Comparison of ENCODE assay signal across 8 cellular contexts in the genomic region with DNA sequence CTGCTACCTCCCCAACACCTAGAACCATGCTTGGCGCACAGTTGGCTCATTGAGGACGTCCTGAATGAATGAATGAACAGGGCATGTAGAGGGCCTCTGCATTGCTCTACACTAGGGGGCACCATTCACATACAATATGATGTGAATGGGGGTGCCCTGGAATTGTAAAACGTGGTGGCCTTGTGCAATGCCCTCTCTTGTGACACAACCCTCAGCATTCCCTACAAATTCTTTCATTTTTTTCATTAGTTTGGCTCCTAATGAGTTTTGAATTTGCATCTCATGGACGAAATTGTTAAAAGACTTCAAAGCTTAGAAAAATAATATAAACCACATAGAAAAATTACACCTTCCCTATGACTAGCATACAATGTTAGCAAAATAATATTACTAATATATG. TPM values are rescaled to one million over a fixed set of nuclear protein-coding genes. Genes with fewer than 3 reads are reported as not detected.
DNase-seq lines count a peak whose midpoint lies in the region; ATAC-seq and TF ChIP-seq lines count a peak whose summit lies in the region.

No MANE protein-coding gene starts in this region.

- DNase-seq in DMS53 treated with DMSO at 0.1 percent for 48 hours (lab: John Stamatoyannopoulos, UW; ENCODE audit: unreplicated experiment) (peak; percentile 8), KBM-7 (peak; percentile 58), WERI-Rb-1 (peak; percentile 62), kidney epithelial cell (ENCODE audit: low read depth) (no peak), OCI-M2 (lab: John Stamatoyannopoulos, UW; ENCODE audit: unreplicated experiment) (no peak)
- no peak for DNase-seq in effector CD8-positive, alpha-beta T cell (lab: John Stamatoyannopoulos, UW)
- DNase-seq in naive thymus-derived CD4-positive, alpha-beta T cell, result no peak

- ATAC-seq in GM19463 (IDR thresholded peaks at IDR 0.05; ENCODE audit: unreplicated experiment), result peak; percentile 74
- no peak for ATAC-seq in naive thymus-derived CD4-positive, alpha-beta T cell

- H3K27ac ChIP-seq in WERI-Rb-1, result no peak overlapping the region
- no peak overlapping the region for H3K27ac ChIP-seq in naive thymus-derived CD4-positive, alpha-beta T cell (ENCODE audit: low read depth, low read length)

- peaks cover 0 to 12% (median 4%) of the 10 kb centered on the region in 11 donors for H3K9me3 Mint-ChIP-seq in naive thymus-derived CD4-positive, alpha-beta T cell

- no peak overlapping the region for H3K4me3 Mint-ChIP-seq in naive thymus-derived CD4-positive, alpha-beta T cell

- POLR2A ChIA-PET in naive thymus-derived CD4-positive, alpha-beta T cell (lab: Charles Lee), result no interaction called here

- no peaks in the 10 kb centered on the region for H3K4me1 ChIP-seq in naive thymus-derived CD4-positive, alpha-beta T cell (ENCODE audit: control insufficient read depth in 2 of 2, insufficient read depth in 2 of 2, low read length in 2 of 2)

- no peak overlapping the region for H3K4me3 ChIP-seq in WERI-Rb-1 (ENCODE audit: low read depth, low read length)
- H3K4me3 ChIP-seq in kidney epithelial cell (ENCODE audit: low read depth, low read length), result no peak overlapping the region
- H3K4me3 ChIP-seq in naive thymus-derived CD4-positive, alpha-beta T cell (ENCODE audit: low read length), result no peak overlapping the region

- H3K27ac Mint-ChIP-seq in naive thymus-derived CD4-positive, alpha-beta T cell, result no peak overlapping the region

- H3K4me1 Mint-ChIP-seq in naive thymus-derived CD4-positive, alpha-beta T cell, result peaks cover 0 to 1% (median 0%) of the 10 kb centered on the region in 7 donors

- H3K9me3 ChIP-seq in WERI-Rb-1 (ENCODE audit: severe bottlenecking), result no peaks in the 10 kb centered on the region
- no peaks in the 10 kb centered on the region for H3K9me3 ChIP-seq in naive thymus-derived CD4-positive, alpha-beta T cell (ENCODE audit: control insufficient read depth in 2 of 3, low read length in 3 of 3)

- CTCF ChIA-PET in naive thymus-derived CD4-positive, alpha-beta T cell (lab: Charles Lee), result no interaction called here

- TF ChIP-seq CTCF in WERI-Rb-1 (IDR thresholded peaks at IDR 0.05; ENCODE audit: low read depth, low read length) (peak; percentile 82), kidney epithelial cell (IDR thresholded peaks at IDR 0.05; ENCODE audit: insufficient read depth, low read length, poor library complexity, severe bottlenecking) (peak; percentile 36)

- in situ Hi-C loops in KBM-7 (cut with MboI; ENCODE audit: low pct_unique_long_range_greater_than_20kb, low sequenced_read_pairs), result no loop called here

- intact Hi-C loops in naive thymus-derived CD4-positive, alpha-beta T cell (cut with micrococcal nuclease), result loop anchor here in 1 of 2 donors (5.0 kb wide), 1 partner anchor 634 kb away; no protein-coding TSS in a partner anchor

- H3K27me3 Mint-ChIP-seq in naive thymus-derived CD4-positive, alpha-beta T cell, result peaks cover 0 to 9% (median 0%) of the 10 kb centered on the region in 5 donors

- no peaks in the 10 kb centered on the region for H3K27me3 ChIP-seq in WERI-Rb-1 (ENCODE audit: insufficient read depth, low read depth, severe bottlenecking)
- H3K27me3 ChIP-seq in kidney epithelial cell (ENCODE audit: control insufficient read depth, insufficient read depth, low read length), result no peaks in the 10 kb centered on the region
- no peaks in the 10 kb centered on the region for H3K27me3 ChIP-seq in naive thymus-derived CD4-positive, alpha-beta T cell (ENCODE audit: control insufficient read depth in 2 of 2, insufficient read depth in 2 of 2, low read length in 2 of 2)

- no peaks in the 10 kb centered on the region for H3K36me3 Mint-ChIP-seq in naive thymus-derived CD4-positive, alpha-beta T cell

- no peaks in the 10 kb centered on the region for H3K36me3 ChIP-seq in WERI-Rb-1
- no peaks in the 10 kb centered on the region for H3K36me3 ChIP-seq in kidney epithelial cell (ENCODE audit: control insufficient read depth, insufficient read depth, low read length)
- H3K36me3 ChIP-seq in naive thymus-derived CD4-positive, alpha-beta T cell (ENCODE audit: control insufficient read depth in 2 of 3, insufficient read depth in 3 of 3, low read length in 3 of 3), result no peaks in the 10 kb centered on the region

RNA-seq across cellular contexts. Expression of gene DIO2, which starts 2.3 kb away (rescaled TPM):
- total RNA-seq in kidney epithelial cell, result 0.07 TPM in 1 of 2 replicates, not detected in the other
- not detected for total RNA-seq in naive thymus-derived CD4-positive, alpha-beta T cell
- polyA plus RNA-seq in naive thymus-derived CD4-positive, alpha-beta T cell, result not detected

Comparison
In these comparisons a context has a peak if more than half of its experiments do, and no peak if none do; other contexts are left out.
1. DNase-seq: peak in DMS53 treated with DMSO at 0.1 percent for 48 hours (single experiment), KBM-7 (single experiment) and WERI-Rb-1 (single experiment); none in kidney epithelial cell (single experiment), OCI-M2 (single experiment), effector CD8-positive, alpha-beta T cell (single experiment) and naive thymus-derived CD4-positive, alpha-beta T cell (0 of 9).